ENCODE assay signal across 24 cellular contexts in genomic region chr2:20034218-20034617, GRCh38. TPM values are rescaled to one million over a fixed set of nuclear protein-coding genes. Genes with fewer than 3 reads are reported as not detected.
DNase-seq lines count a peak whose midpoint lies in the region; ATAC-seq and TF ChIP-seq lines count a peak whose summit lies in the region.
"Had no signal": no experiment of that assay in that cellular context is flagged by ENCODE, and none has a peak within 500 bp of the region (broad histone marks: within the 10 kb centered on the region; RNA-seq: fewer than 3 reads in every experiment).

No MANE protein-coding gene starts in this region.

- intact Hi-C loops in Right ventricle myocardium inferior (cut with DNase I) (loop anchor here (2.0 to 5.0 kb wide), 2 partner anchors 15 to 38 kb away; no protein-coding TSS in a partner anchor), left ventricle myocardium inferior (cut with micrococcal nuclease) (no loop called here)

- H3K9me3 Mint-ChIP-seq in osteocyte (ENCODE audit: unreplicated experiment) = peaks cover 15% of the 10 kb centered on the region

- peak overlapping the region; percentile 8 for H3K27ac Mint-ChIP-seq in osteocyte (ENCODE audit: unreplicated experiment)

- no peak overlapping the region for H3K4me3 ChIP-seq in right atrium auricular region
- H3K4me3 ChIP-seq in left ventricle myocardium inferior = no peak overlapping the region
- H3K4me3 ChIP-seq: SJCRH30 had no signal

- peak; percentile 85 for ATAC-seq in Right ventricle myocardium inferior
- ATAC-seq: HCT116 had no signal

- H3K27me3 Mint-ChIP-seq in osteocyte (ENCODE audit: unreplicated experiment) = no peaks in the 10 kb centered on the region
- H3K27me3 Mint-ChIP-seq: CD8-positive, alpha-beta memory T cell had no signal

- H3K36me3 Mint-ChIP-seq in osteocyte (ENCODE audit: unreplicated experiment) = peaks cover 88% of the 10 kb centered on the region

- peaks cover 20% of the 10 kb centered on the region for H3K4me1 Mint-ChIP-seq in osteocyte (ENCODE audit: unreplicated experiment)

- DNase-seq in Right ventricle myocardium inferior (ENCODE audit: missing footprints) = no peak
- DNase-seq in right atrium auricular region (ENCODE audit: low spot score) = no peak
- no peak for DNase-seq in left ventricle myocardium inferior
- no peak for DNase-seq in osteocyte (ENCODE audit: extremely low spot score, unreplicated experiment)
- no peak for DNase-seq in ACHN
- no peak for DNase-seq in activated CD4-positive, CD25-positive, alpha-beta regulatory T cell (lab: John Stamatoyannopoulos, UW)
- DNase-seq in RKO (ENCODE audit: low spot score) = no peak
- DNase-seq: 8988T; AML-193; Calu3; CD8-positive, alpha-beta memory T cell; DMS153; IMR-90; NCI-H1105 treated with DMSO at 0.1 percent for 48 hours; NCI-H2029 treated with DMSO at 0.1 percent for 48 hours; NCI-H2171; NCI-H345; NCI-H524; NCI-H774; NK-92 treated with Interleukin-12 subunit alpha and Interleukin-12 subunit beta, amount 100 ng/mL, for 24 hours had no signal

- in situ Hi-C loops in ACHN (cut with HindIII; ENCODE audit: low pct_ligation_motif_present, low pct_unique_long_range_greater_than_20kb, low sequenced_read_pairs) = no loop called here

- H3K27ac ChIP-seq in right atrium auricular region (peak overlapping the region in 1 of 2 donors; percentile 11), left ventricle myocardium inferior (replicated peaks) (peak overlapping the region; percentile 77)
- H3K27ac ChIP-seq: C4-2B, KMS-11, SJCRH30 had no signal

- H3K27me3 ChIP-seq in right atrium auricular region (no peaks in the 10 kb centered on the region), left ventricle myocardium inferior (ENCODE audit: low read depth) (no peaks in the 10 kb centered on the region)
- H3K27me3 ChIP-seq: SJCRH30 had no signal

- H3K9me3 ChIP-seq in right atrium auricular region (peaks cover 0 to 7% of the 10 kb centered on the region in 2 donors), left ventricle myocardium inferior (replicated peaks) (peaks cover 9% of the 10 kb centered on the region)
- H3K9me3 ChIP-seq: SJCRH30 had no signal

- H3K36me3 ChIP-seq in right atrium auricular region (peaks cover 84% of the 10 kb centered on the region), left ventricle myocardium inferior (peaks cover 97% of the 10 kb centered on the region)

- no peak for TF ChIP-seq CTCF in right atrium auricular region (IDR thresholded peaks at IDR 0.05)
- TF ChIP-seq CTCF in left ventricle myocardium inferior (IDR thresholded peaks at IDR 0.05; ENCODE audit: borderline replicate concordance) = no peak
- no peak for TF ChIP-seq CTCF in osteocyte (IDR thresholded peaks at IDR 0.05)

- H3K4me3 Mint-ChIP-seq in osteocyte (ENCODE audit: unreplicated experiment) = no peak overlapping the region
- H3K4me3 Mint-ChIP-seq: CD8-positive, alpha-beta memory T cell had no signal

- H3K4me1 ChIP-seq in right atrium auricular region = peaks cover 0 to 14% of the 10 kb centered on the region in 2 donors
- peaks cover 62% of the 10 kb centered on the region for H3K4me1 ChIP-seq in left ventricle myocardium inferior

RNA-seq across cellular contexts. Expression of gene LAPTM4A, which starts 17.2 kb away (rescaled TPM):
- total RNA-seq in Right ventricle myocardium inferior (242 TPM), right atrium auricular region (100 to 1,000 TPM; 145 TPM), left ventricle myocardium inferior (201 TPM), osteocyte (560 and 578 TPM in 2 replicates)

RNA-seq across cellular contexts. Expression of gene MATN3, which starts 21.8 kb away (rescaled TPM):
- 0.19 TPM for total RNA-seq in Right ventricle myocardium inferior
- not detected for total RNA-seq in right atrium auricular region
- total RNA-seq in left ventricle myocardium inferior = 0.22 TPM
- total RNA-seq in osteocyte = 12.2 and 12.8 TPM in 2 replicates
- total RNA-seq: CD8-positive, alpha-beta memory T cell had no signal

RNA-seq across cellular contexts. Expression of gene WDR35, which starts 44.3 kb away (rescaled TPM):
- 4.1 TPM for total RNA-seq in Right ventricle myocardium inferior
- 1 to 10 TPM; 4.1 to 5.0 TPM for total RNA-seq in right atrium auricular region
- 4.8 TPM for total RNA-seq in left ventricle myocardium inferior
- 11.0 and 11.4 TPM in 2 replicates for total RNA-seq in osteocyte

Comparison
In these comparisons a context has a peak if more than half of its experiments do, and no peak if none do; other contexts are left out.
1. RNA of gene MATN3, which starts 21.8 kb away (total RNA-seq): 12.2 to 12.8 TPM in osteocyte; 0.22 TPM in left ventricle myocardium inferior (single experiment), 0.19 TPM in Right ventricle myocardium inferior (single experiment) and not detected in right atrium auricular region; every median in the first group is over 10 times any median in the second.